26 cellular contexts compared by ENCODE assay signal in genomic region chr13:46686171-46686570, GRCh38.
DNase-seq lines count a peak whose midpoint lies in the region; ATAC-seq and TF ChIP-seq lines count a peak whose summit lies in the region.
"Had no signal": no experiment of that assay in that cellular context is flagged by ENCODE, and none has a peak within 500 bp of the region (broad histone marks: within the 10 kb centered on the region; RNA-seq: fewer than 3 reads in every experiment).

No MANE protein-coding gene starts in this region.

- H3K4ac ChIP-seq in mesendoderm (ENCODE audit: low read depth, low read length) (no peak overlapping the region), trophoblast cell (ENCODE audit: low read depth, low read length) (no peak overlapping the region)

- no peaks in the 10 kb centered on the region for H3K27me3 Mint-ChIP-seq in WTC11 (ENCODE audit: low read depth)
- H3K27me3 Mint-ChIP-seq: activated CD4-positive, alpha-beta T cell treated with anti-CD3 and anti-CD28 coated beads for 36 hours; activated T-helper 17 cell treated with anti-CD3 and anti-CD28 coated beads, Interleukin-2, amount 50 U/mL, for 72 hours; CD8-positive, alpha-beta memory T cell; naive thymus-derived CD4-positive, alpha-beta T cell had no signal

- H3K36me3 ChIP-seq in mesendoderm (ENCODE audit: control insufficient read depth, insufficient read depth, low read length) (no peaks in the 10 kb centered on the region), trophoblast cell (ENCODE audit: control insufficient read depth in 1 of 2, insufficient read depth in 2 of 2, low read length in 2 of 2) (peaks cover 0 to 4% of the 10 kb centered on the region in 2 experiments)
- H3K36me3 ChIP-seq: ovary had no signal

- POLR2A ChIA-PET in WTC11 (lab: Charles Lee): no interaction called here

- no peak for TF ChIP-seq CTCF in WTC11 (IDR thresholded peaks at IDR 0.05)

- no peak overlapping the region for H4K5ac ChIP-seq in mesendoderm (ENCODE audit: low read length)

- H3K4me2 ChIP-seq in mesendoderm (ENCODE audit: low read length) (no peak overlapping the region), trophoblast cell (ENCODE audit: low read length) (peak overlapping the region; percentile 36)

- H2BK120ac ChIP-seq in mesendoderm (ENCODE audit: low read depth, low read length) (no peak overlapping the region), trophoblast cell (ENCODE audit: insufficient read depth, low read length, poor library complexity) (peak overlapping the region; percentile 86)

- H3K23ac ChIP-seq in mesendoderm (ENCODE audit: low read length) (no peak overlapping the region), trophoblast cell (ENCODE audit: low read length) (no peak overlapping the region)

- H3K4me3 ChIP-seq in mesendoderm (ENCODE audit: low read length) (no peak overlapping the region), trophoblast cell (ENCODE audit: low read depth, low read length) (no peak overlapping the region)
- H3K4me3 ChIP-seq: body of pancreas, ovary, skin epidermis, tibial nerve had no signal

- peak; percentile 54 for DNase-seq in ELF-1 (ENCODE audit: low read depth, low spot score)
- DNase-seq in WTC11 (ENCODE audit: low spot score): no peak
- DNase-seq in mesendoderm: peak; percentile 50
- DNase-seq in trophoblast cell: peak; percentile 81 to 86
- DNase-seq in central memory CD4-positive, alpha-beta T cell: no peak
- DNase-seq in iPS-NIHi7 (ENCODE audit: extremely low spot score): no peak
- DNase-seq: activated CD4-positive, alpha-beta T cell treated with anti-CD3 and anti-CD28 coated beads for 36 hours; activated CD8-positive, alpha-beta T cell treated with anti-CD3 and anti-CD28 coated beads, Interleukin-2, amount 10 ng/mL, durations not matched to agents 7 days and 5 days; activated naive CD4-positive, alpha-beta T cell treated with anti-CD3 and anti-CD28 coated beads, Interleukin-2, amount 50 U/mL, for 16 hours; BE2C; body of pancreas; CD8-positive, alpha-beta memory T cell; Kasumi-1; naive thymus-derived CD4-positive, alpha-beta T cell; NCI-H1417 treated with DMSO at 0.1 percent for 48 hours; NCI-H2081 treated with DMSO at 0.1 percent for 48 hours; NCI-H226; ovary; stimulated activated naive CD8-positive, alpha-beta T cell treated with anti-CD3 and anti-CD28 coated beads, Interleukin-15, Interleukin-2, amounts not matched to agents 100 U/mL and 50 U/mL, for 24 hours had no signal

- no peaks in the 10 kb centered on the region for H3K9me3 ChIP-seq in trophoblast cell (ENCODE audit: insufficient read depth, low read depth, low read length)
- H3K9me3 ChIP-seq: BE2C, body of pancreas, ovary, tibial nerve had no signal

- no CpG with 5 or more reads among the region's 4 CpGs for WGBS in mesendoderm (ENCODE audit: extremely low coverage, insufficient coverage, low lambda C conversion rate)
- no CpG with 5 or more reads among the region's 4 CpGs for WGBS in trophoblast cell (ENCODE audit: extremely low coverage, insufficient coverage, insufficient read length)

- CTCF ChIA-PET in WTC11 (lab: Charles Lee): no interaction called here

- H3K27me3 ChIP-seq in mesendoderm (ENCODE audit: insufficient read depth, low read length, poor library complexity) (no peaks in the 10 kb centered on the region), trophoblast cell (ENCODE audit: insufficient read depth, low read length) (no peaks in the 10 kb centered on the region)
- H3K27me3 ChIP-seq: BE2C, body of pancreas, ovary, tibial nerve had no signal

- H2AK5ac ChIP-seq in mesendoderm (ENCODE audit: low read length) (no peak overlapping the region), trophoblast cell (ENCODE audit: low read length) (no peak overlapping the region)

- H3K4me1 ChIP-seq in mesendoderm (ENCODE audit: control insufficient read depth, low read depth, low read length) (peaks cover 5% of the 10 kb centered on the region), trophoblast cell (ENCODE audit: control insufficient read depth in 1 of 2, insufficient read depth in 2 of 2, low read length in 2 of 2) (peaks cover 14 to 16% of the 10 kb centered on the region in 2 experiments)

- H2BK15ac ChIP-seq in mesendoderm (replicated peaks; ENCODE audit: low read depth): no peak overlapping the region

- no peak overlapping the region for H3K56ac ChIP-seq in mesendoderm (ENCODE audit: low read length)

- H3K14ac ChIP-seq in trophoblast cell (ENCODE audit: low read length): peak overlapping the region; percentile 42

- H3K27ac ChIP-seq in mesendoderm (ENCODE audit: low read depth, low read length) (no peak overlapping the region), trophoblast cell (ENCODE audit: low read depth, low read length) (peak overlapping the region; percentile 88)
- H3K27ac ChIP-seq: body of pancreas, ovary, skin epidermis had no signal

- no peaks in the 10 kb centered on the region for H3K79me2 ChIP-seq in mesendoderm (ENCODE audit: control insufficient read depth, insufficient read depth, low read length)
- H3K79me2 ChIP-seq in trophoblast cell (ENCODE audit: control insufficient read depth, insufficient read depth, low read length, poor library complexity): no peaks in the 10 kb centered on the region

- H4K8ac ChIP-seq in mesendoderm (ENCODE audit: low read depth, low read length) (no peak overlapping the region), trophoblast cell (ENCODE audit: low read depth, low read length) (no peak overlapping the region)

- no peak overlapping the region for H2AFZ ChIP-seq in trophoblast cell (ENCODE audit: insufficient read depth, low read length, poor library complexity)

- H2BK12ac ChIP-seq in trophoblast cell (ENCODE audit: low read length): no peak overlapping the region

- peak overlapping the region; percentile 64; the same call in 1 of the 2 replicates for H3K27ac Mint-ChIP-seq in WTC11
- H3K27ac Mint-ChIP-seq: activated CD4-positive, alpha-beta T cell treated with anti-CD3 and anti-CD28 coated beads for 36 hours; activated CD8-positive, alpha-beta T cell treated with anti-CD3 and anti-CD28 coated beads, Interleukin-2, amount 10 ng/mL, durations not matched to agents 7 days and 5 days; activated T-helper 17 cell treated with anti-CD3 and anti-CD28 coated beads, Interleukin-2, amount 50 U/mL, for 72 hours; T-helper 2 cell treated with Interferon-gamma antibody and Interleukin-4, amounts not matched to agents 5 μg/mL and 100 μg/mL, for 36 hours had no signal

- H3K36me3 Mint-ChIP-seq in WTC11: 0 out of 2 replicates have a peak, but pooled peaks cover 4% of the 10 kb centered on the region

- peak overlapping the region; percentile 94 for H4K91ac ChIP-seq in trophoblast cell (ENCODE audit: low read depth, low read length)

- H3K18ac ChIP-seq in mesendoderm (ENCODE audit: low read length): peak overlapping the region; percentile 68
- H3K18ac ChIP-seq in trophoblast cell (ENCODE audit: low read length): no peak overlapping the region

- no peak overlapping the region for H3K4me3 Mint-ChIP-seq in WTC11
- H3K4me3 Mint-ChIP-seq: activated CD4-positive, alpha-beta T cell treated with anti-CD3 and anti-CD28 coated beads for 36 hours; activated CD8-positive, alpha-beta T cell treated with anti-CD3 and anti-CD28 coated beads, Interleukin-2, amount 10 ng/mL, durations not matched to agents 7 days and 5 days; activated T-helper 17 cell treated with anti-CD3 and anti-CD28 coated beads, Interleukin-2, amount 50 U/mL, for 72 hours; CD8-positive, alpha-beta memory T cell; naive thymus-derived CD4-positive, alpha-beta T cell; T-helper 2 cell treated with Interferon-gamma antibody and Interleukin-4, amounts not matched to agents 5 μg/mL and 100 μg/mL, for 36 hours had no signal

- H3K79me1 ChIP-seq in mesendoderm (ENCODE audit: low read length): no peaks in the 10 kb centered on the region
- peaks cover 8% of the 10 kb centered on the region for H3K79me1 ChIP-seq in trophoblast cell (ENCODE audit: low read length)

- peaks cover 65% of the 10 kb centered on the region for H3K4me1 Mint-ChIP-seq in WTC11

- H2BK5ac ChIP-seq in mesendoderm (ENCODE audit: low read length) (no peak overlapping the region), trophoblast cell (ENCODE audit: low read depth, low read length, poor library complexity) (peak overlapping the region; percentile 91)

- H3K9me3 Mint-ChIP-seq in WTC11: no peaks in the 10 kb centered on the region
- H3K9me3 Mint-ChIP-seq: activated T-helper 17 cell treated with anti-CD3 and anti-CD28 coated beads, Interleukin-2, amount 50 U/mL, for 72 hours; CD8-positive, alpha-beta memory T cell; naive thymus-derived CD4-positive, alpha-beta T cell; T-helper 2 cell treated with Interferon-gamma antibody and Interleukin-4, amounts not matched to agents 5 μg/mL and 100 μg/mL, for 36 hours had no signal

- ATAC-seq in WTC11: no peak
- ATAC-seq in GM21619 (IDR thresholded peaks at IDR 0.05; ENCODE audit: unreplicated experiment): no peak
- ATAC-seq in GM21390 (IDR thresholded peaks at IDR 0.05; ENCODE audit: unreplicated experiment): no peak
- ATAC-seq: activated CD4-positive, alpha-beta T cell treated with anti-CD3 and anti-CD28 coated beads for 36 hours; activated CD8-positive, alpha-beta T cell treated with anti-CD3 and anti-CD28 coated beads, Interleukin-2, amount 10 ng/mL, durations not matched to agents 7 days and 5 days; activated T-helper 17 cell treated with anti-CD3 and anti-CD28 coated beads, Interleukin-2, amount 50 U/mL, for 72 hours; body of pancreas; HCT116; naive thymus-derived CD4-positive, alpha-beta T cell; stimulated activated naive CD8-positive, alpha-beta T cell treated with anti-CD3 and anti-CD28 coated beads, Interleukin-15, Interleukin-2, amounts not matched to agents 100 U/mL and 50 U/mL, for 24 hours had no signal

- H3K9ac ChIP-seq in mesendoderm (ENCODE audit: low read length) (no peak overlapping the region), trophoblast cell (ENCODE audit: low read length) (no peak overlapping the region)

- no peak overlapping the region for H4K12ac ChIP-seq in trophoblast cell (ENCODE audit: low read depth, low read length)

TF ChIP-seq in WTC11, 78 proteins besides CTCF, POLR2A, EP300 and RAD21 (continues in another document):
- TF ChIP-seq CREM (CRISPR knock-in tag; IDR thresholded peaks at IDR 0.05): no peak
- no peak for TF ChIP-seq ZNF512 (CRISPR knock-in tag; IDR thresholded peaks at IDR 0.05; ENCODE audit: borderline replicate concordance)
- TF ChIP-seq TCF7 (CRISPR knock-in tag; IDR thresholded peaks at IDR 0.05; ENCODE audit: low read depth): no peak
- TF ChIP-seq TP53 (CRISPR knock-in tag; IDR thresholded peaks at IDR 0.05): no peak
- no peak for TF ChIP-seq ATF1 (CRISPR knock-in tag; IDR thresholded peaks at IDR 0.05)

Comparison
In these comparisons a context has a peak if more than half of its experiments do, and no peak if none do; other contexts are left out.
1. DNase-seq: peak in ELF-1 (single experiment), mesendoderm (single experiment) and trophoblast cell (2 of 2); none in WTC11 (single experiment), central memory CD4-positive, alpha-beta T cell (single experiment) and iPS-NIHi7 (single experiment).